15 cellular contexts compared by ENCODE assay signal in genomic region chr11:61054927-61055562, GRCh38. TPM values are rescaled to one million over a fixed set of nuclear protein-coding genes. Genes with fewer than 3 reads are reported as not detected.
DNase-seq lines count a peak whose midpoint lies in the region; ATAC-seq, FAIRE-seq and TF ChIP-seq lines count a peak whose summit lies in the region.
"Had no signal": no experiment of that assay in that cellular context is flagged by ENCODE, and none has a peak within 500 bp of the region (broad histone marks: within the 10 kb centered on the region; RNA-seq: fewer than 3 reads in every experiment).

No MANE protein-coding gene starts in this region.

- intact Hi-C loops in natural killer cell (cut with micrococcal nuclease): no loop called here
- intact Hi-C loops in activated CD4-positive, alpha-beta memory T cell treated with anti-CD3 and anti-CD28 coated beads for 36 hours (cut with micrococcal nuclease): loop anchor here (1.0 kb wide), 2 partner anchors 8 to 12 kb away; no protein-coding TSS in a partner anchor
- intact Hi-C loops in kidney (cut with DNase I): no loop called here

- no peak overlapping the region for H3K9ac ChIP-seq in kidney (ENCODE audit: low read length in 2 of 2)

- H3K9me3 Mint-ChIP-seq in natural killer cell treated with Interleukin-12 subunit alpha and Interleukin-12 subunit beta and Interleukin-15 and Interleukin-18, amount 100 ng/mL, for 72 hours: no peaks in the 10 kb centered on the region
- no peaks in the 10 kb centered on the region for H3K9me3 Mint-ChIP-seq in natural killer cell
- no peaks in the 10 kb centered on the region for H3K9me3 Mint-ChIP-seq in activated CD4-positive, alpha-beta memory T cell treated with anti-CD3 and anti-CD28 coated beads for 36 hours
- no peaks in the 10 kb centered on the region for H3K9me3 Mint-ChIP-seq in central memory CD8-positive, alpha-beta T cell

- H3K36me3 ChIP-seq in brain microvascular endothelial cell (replicated peaks) (no peaks in the 10 kb centered on the region), kidney (ENCODE audit: control insufficient read depth in 1 of 2, insufficient read depth in 2 of 2, low read length in 2 of 2) (no peaks in the 10 kb centered on the region)
- H3K36me3 ChIP-seq: suprapubic skin had no signal

- no peak for DNase-seq in natural killer cell treated with Interleukin-12 subunit alpha and Interleukin-12 subunit beta and Interleukin-15 and Interleukin-18, amount 100 ng/mL, for 72 hours (ENCODE audit: low spot score)
- no peak for DNase-seq in natural killer cell
- DNase-seq in activated CD4-positive, alpha-beta memory T cell treated with anti-CD3 and anti-CD28 coated beads for 36 hours: peak; percentile 88
- DNase-seq in central memory CD8-positive, alpha-beta T cell (ENCODE audit: low spot score in 2 of 2): no peak
- no peak for DNase-seq in stimulated activated naive CD8-positive, alpha-beta T cell treated with anti-CD3 and anti-CD28 coated beads, Interleukin-15, Interleukin-2, amounts not matched to agents 100 U/mL and 50 U/mL, for 24 hours
- DNase-seq in brain microvascular endothelial cell: no peak
- no peak for DNase-seq in NCI-H2227 (lab: John Stamatoyannopoulos, UW; ENCODE audit: unreplicated experiment)
- DNase-seq in kidney: no peak
- DNase-seq: effector CD8-positive, alpha-beta T cell; H9; NCI-H2029; NCI-H526 treated with DMSO at 0.1 percent for 48 hours had no signal

- CTCF ChIA-PET in activated CD4-positive, alpha-beta memory T cell treated with anti-CD3 and anti-CD28 coated beads for 36 hours (lab: Charles Lee): interaction anchor here (0.6 to 2.1 kb wide), 4 partner anchors 9 to 90 kb away, joined by 3 to 10 read pairs (median 4); no protein-coding TSS in a partner anchor

- POLR2A ChIA-PET in activated CD4-positive, alpha-beta memory T cell treated with anti-CD3 and anti-CD28 coated beads for 36 hours (lab: Charles Lee): interaction anchor here (0.6 to 5.2 kb wide), 25 partner anchors 9 to 78 kb away, joined by 3 to 85 read pairs (median 9); no protein-coding TSS in a partner anchor

- H3K4me3 ChIP-seq in brain microvascular endothelial cell (ENCODE audit: low read depth, low read length) (no peak overlapping the region), kidney (ENCODE audit: low read length in 2 of 2) (no peak overlapping the region)
- H3K4me3 ChIP-seq: suprapubic skin had no signal

- in situ Hi-C loops in brain microvascular endothelial cell (cut with HindIII; ENCODE audit: low pct_ligation_motif_present, low sequenced_read_pairs): no loop called here

- H3K27me3 ChIP-seq in brain microvascular endothelial cell (replicated peaks): no peaks in the 10 kb centered on the region
- H3K27me3 ChIP-seq: suprapubic skin had no signal

- no peak for FAIRE-seq in kidney (lab: Jason Lieb, UNC)
- FAIRE-seq: G401.6 had no signal

- peaks cover 0 to 5% of the 10 kb centered on the region in 2 donors for H3K27me3 Mint-ChIP-seq in natural killer cell treated with Interleukin-12 subunit alpha and Interleukin-12 subunit beta and Interleukin-15 and Interleukin-18, amount 100 ng/mL, for 72 hours
- H3K27me3 Mint-ChIP-seq in natural killer cell (ENCODE audit: low read depth in 2 of 2): no peaks in the 10 kb centered on the region
- H3K27me3 Mint-ChIP-seq in activated CD4-positive, alpha-beta memory T cell treated with anti-CD3 and anti-CD28 coated beads for 36 hours: no peaks in the 10 kb centered on the region
- no peaks in the 10 kb centered on the region for H3K27me3 Mint-ChIP-seq in central memory CD8-positive, alpha-beta T cell

- no peaks in the 10 kb centered on the region for H3K36me3 Mint-ChIP-seq in natural killer cell treated with Interleukin-12 subunit alpha and Interleukin-12 subunit beta and Interleukin-15 and Interleukin-18, amount 100 ng/mL, for 72 hours
- H3K36me3 Mint-ChIP-seq in natural killer cell: no peaks in the 10 kb centered on the region
- H3K36me3 Mint-ChIP-seq in activated CD4-positive, alpha-beta memory T cell treated with anti-CD3 and anti-CD28 coated beads for 36 hours: peaks cover 73% of the 10 kb centered on the region
- peaks cover 3% of the 10 kb centered on the region for H3K36me3 Mint-ChIP-seq in central memory CD8-positive, alpha-beta T cell (ENCODE audit: insufficient read depth)

- H3K9me3 ChIP-seq in kidney (ENCODE audit: control insufficient read depth in 1 of 2, low read length in 2 of 2): no peaks in the 10 kb centered on the region
- H3K9me3 ChIP-seq: suprapubic skin had no signal

- H3K4me3 Mint-ChIP-seq in natural killer cell treated with Interleukin-12 subunit alpha and Interleukin-12 subunit beta and Interleukin-15 and Interleukin-18, amount 100 ng/mL, for 72 hours: peak overlapping the region; percentile 17
- no peak overlapping the region for H3K4me3 Mint-ChIP-seq in natural killer cell
- H3K4me3 Mint-ChIP-seq in activated CD4-positive, alpha-beta memory T cell treated with anti-CD3 and anti-CD28 coated beads for 36 hours: peak overlapping the region; percentile 46
- H3K4me3 Mint-ChIP-seq in central memory CD8-positive, alpha-beta T cell: peak overlapping the region; percentile 16
- H3K4me3 Mint-ChIP-seq: H9 had no signal

- no peaks in the 10 kb centered on the region for H3K4me1 ChIP-seq in kidney (ENCODE audit: control insufficient read depth in 1 of 2, insufficient read depth in 1 of 2, low read depth in 1 of 2, low read length in 2 of 2)
- H3K4me1 ChIP-seq: suprapubic skin had no signal

- peak; percentile 11 to 75 for ATAC-seq in natural killer cell treated with Interleukin-12 subunit alpha and Interleukin-12 subunit beta and Interleukin-15 and Interleukin-18, amount 100 ng/mL, for 72 hours
- no peak for ATAC-seq in natural killer cell
- ATAC-seq in central memory CD8-positive, alpha-beta T cell (replicated peaks; ENCODE audit: extremely low read depth, poor library complexity, severe bottlenecking): no peak
- ATAC-seq in stimulated activated naive CD8-positive, alpha-beta T cell treated with anti-CD3 and anti-CD28 coated beads, Interleukin-15, Interleukin-2, amounts not matched to agents 100 U/mL and 50 U/mL, for 24 hours: peak; percentile 48

- H3K27ac ChIP-seq in brain microvascular endothelial cell: no peak overlapping the region
- H3K27ac ChIP-seq in kidney (ENCODE audit: low read depth in 2 of 2, low read length in 2 of 2): no peak overlapping the region
- H3K27ac ChIP-seq: suprapubic skin had no signal

- peak overlapping the region in 1 of 2 donors; percentile 67 for H3K27ac Mint-ChIP-seq in natural killer cell treated with Interleukin-12 subunit alpha and Interleukin-12 subunit beta and Interleukin-15 and Interleukin-18, amount 100 ng/mL, for 72 hours
- H3K27ac Mint-ChIP-seq in natural killer cell: no peak overlapping the region
- peak overlapping the region; percentile 95 for H3K27ac Mint-ChIP-seq in activated CD4-positive, alpha-beta memory T cell treated with anti-CD3 and anti-CD28 coated beads for 36 hours
- peak overlapping the region; percentile 61 for H3K27ac Mint-ChIP-seq in central memory CD8-positive, alpha-beta T cell (ENCODE audit: low read depth)

- peaks cover 3 to 17% of the 10 kb centered on the region in 2 donors for H3K4me1 Mint-ChIP-seq in natural killer cell treated with Interleukin-12 subunit alpha and Interleukin-12 subunit beta and Interleukin-15 and Interleukin-18, amount 100 ng/mL, for 72 hours (ENCODE audit: low read depth in 2 of 2)
- no peaks in the 10 kb centered on the region for H3K4me1 Mint-ChIP-seq in natural killer cell
- peaks cover 89% of the 10 kb centered on the region for H3K4me1 Mint-ChIP-seq in activated CD4-positive, alpha-beta memory T cell treated with anti-CD3 and anti-CD28 coated beads for 36 hours (ENCODE audit: low read depth)
- H3K4me1 Mint-ChIP-seq in central memory CD8-positive, alpha-beta T cell: peaks cover 22% of the 10 kb centered on the region

- TF ChIP-seq CTCF in natural killer cell (IDR thresholded peaks at IDR 0.05) (no peak), brain microvascular endothelial cell (IDR thresholded peaks at IDR 0.05; ENCODE audit: low read depth, low read length, missing control alignments) (no peak), kidney (IDR thresholded peaks at IDR 0.05; ENCODE audit: borderline replicate concordance, extremely low read depth, insufficient read depth) (no peak)

RNA-seq across cellular contexts. Expression of gene CD5, which starts 47.2 kb away (rescaled TPM):
- total RNA-seq in natural killer cell treated with Interleukin-12 subunit alpha and Interleukin-12 subunit beta and Interleukin-15 and Interleukin-18, amount 100 ng/mL, for 72 hours: 10 to 100 TPM in 1 of 2 donors, 1 to 10 TPM in 1; 2.7 to 16.5 TPM
- 10 to 100 TPM in 1 of 3 donors, 1 to 10 TPM in 2; 1.2 to 17.7 (median 7.9) TPM for total RNA-seq in natural killer cell
- total RNA-seq in activated CD4-positive, alpha-beta memory T cell treated with anti-CD3 and anti-CD28 coated beads for 36 hours: 100 to 1,000 TPM; 302 to 306 TPM
- 2.9 TPM for total RNA-seq in kidney
- 0.26 TPM for polyA plus RNA-seq in kidney (ENCODE audit: insufficient read depth, low read depth, low replicate concordance)
- total RNA-seq: H9, osteocyte had no signal

Comparison
In these comparisons a context has a peak if more than half of its experiments do, and no peak if none do; other contexts are left out.
1. ATAC-seq: peak in natural killer cell treated with Interleukin-12 subunit alpha and Interleukin-12 subunit beta and Interleukin-15 and Interleukin-18, amount 100 ng/mL, for 72 hours (2 of 2) and stimulated activated naive CD8-positive, alpha-beta T cell treated with anti-CD3 and anti-CD28 coated beads, Interleukin-15, Interleukin-2, amounts not matched to agents 100 U/mL and 50 U/mL, for 24 hours (single experiment); none in natural killer cell (0 of 3) and central memory CD8-positive, alpha-beta T cell (single experiment).
2. H3K27ac Mint-ChIP-seq: peak in activated CD4-positive, alpha-beta memory T cell treated with anti-CD3 and anti-CD28 coated beads for 36 hours (single experiment) and central memory CD8-positive, alpha-beta T cell (single experiment); none in natural killer cell (0 of 2).
3. RNA of gene CD5, which starts 47.2 kb away (total RNA-seq): 302 to 306 TPM in activated CD4-positive, alpha-beta memory T cell treated with anti-CD3 and anti-CD28 coated beads for 36 hours; 2.7 to 16.5 TPM in natural killer cell treated with Interleukin-12 subunit alpha and Interleukin-12 subunit beta and Interleukin-15 and Interleukin-18, amount 100 ng/mL, for 72 hours, 1.2 to 17.7 TPM in natural killer cell and 2.9 TPM in kidney (single experiment); every median in the first group is over 10 times any median in the second.